In genomic region chr1:116372186-116372585, GRCh38 we compare ENCODE assay signal across 8 cellular contexts. TPM values are rescaled to one million over a fixed set of nuclear protein-coding genes. Genes with fewer than 3 reads are reported as not detected.
DNase-seq lines count a peak whose midpoint lies in the region; ATAC-seq and TF ChIP-seq lines count a peak whose summit lies in the region.

No MANE protein-coding gene starts in this region.

- ATAC-seq in WTC11 (no peak), GM21526 (IDR thresholded peaks at IDR 0.05; ENCODE audit: low FRiP score, unreplicated experiment) (no peak)

- POLR2A ChIA-PET in WTC11 (lab: Charles Lee), result no interaction called here

- TF ChIP-seq CTCF in GM12864 (IDR thresholded peaks at IDR 0.05; ENCODE audit: low read depth, low read length, missing control alignments) (no peak), WTC11 (IDR thresholded peaks at IDR 0.05) (no peak), foreskin fibroblast (IDR thresholded peaks at IDR 0.05; ENCODE audit: low read depth, low read length) (no peak)

- CTCF ChIA-PET in WTC11 (lab: Charles Lee), result interaction anchor here (1.2 to 2.4 kb wide), 3 partner anchors 24 to 233 kb away, joined by 4 to 13 read pairs (median 7); no protein-coding TSS in a partner anchor

- H3K9me3 Mint-ChIP-seq in WTC11, result no peaks in the 10 kb centered on the region

- peaks cover 21% of the 10 kb centered on the region for H3K27me3 Mint-ChIP-seq in WTC11 (ENCODE audit: low read depth)

- H3K36me3 Mint-ChIP-seq in WTC11, result no peaks in the 10 kb centered on the region

- DNase-seq in GM12864 (ENCODE audit: low read depth) (no peak), WTC11 (ENCODE audit: low spot score) (peak; percentile 18), foreskin fibroblast (no peak), retina (peak; percentile 18), DMS114 treated with DMSO at 0.1 percent for 48 hours (lab: John Stamatoyannopoulos, UW; ENCODE audit: unreplicated experiment) (no peak), NCI-H2081 (lab: John Stamatoyannopoulos, UW) (no peak), HuH-7 (ENCODE audit: low spot score) (no peak)

- H3K4me1 Mint-ChIP-seq in WTC11, result peaks cover 41% of the 10 kb centered on the region

- peak overlapping the region; percentile 49; the same call in 1 of the 2 replicates for H3K27ac Mint-ChIP-seq in WTC11

- peak overlapping the region; percentile 73 for H3K4me3 ChIP-seq in GM12864 (ENCODE audit: low read depth, low read length)
- peak overlapping the region; percentile 63 to 88 for H3K4me3 ChIP-seq in foreskin fibroblast (ENCODE audit: low read depth in 1 of 2, low read length in 2 of 2)

- peak overlapping the region; percentile 84 for H3K4me3 Mint-ChIP-seq in WTC11

TF ChIP-seq in WTC11, 78 proteins besides CTCF, POLR2A, EP300 and RAD21:
- TF ChIP-seq AR (CRISPR knock-in tag; IDR thresholded peaks at IDR 0.05) (no peak), ZNF121 (CRISPR knock-in tag; IDR thresholded peaks at IDR 0.05) (no peak), PRDM15 (CRISPR knock-in tag; IDR thresholded peaks at IDR 0.05) (no peak), MLX (CRISPR knock-in tag; IDR thresholded peaks at IDR 0.05) (no peak), ERG (CRISPR knock-in tag; IDR thresholded peaks at IDR 0.05) (no peak)

RNA-seq across cellular contexts. Expression of gene ATP1A1, which starts 0.9 kb away (rescaled TPM):
- 259 to 286 TPM (median 259 TPM) in 3 replicates for total RNA-seq in WTC11 (2021)

Comparison
In these comparisons a context has a peak if more than half of its experiments do, and no peak if none do; other contexts are left out.
1. DNase-seq: peak in WTC11 (single experiment) and retina (single experiment); none in GM12864 (single experiment), foreskin fibroblast (0 of 2), DMS114 treated with DMSO at 0.1 percent for 48 hours (single experiment), NCI-H2081 (0 of 2) and HuH-7 (single experiment).